Comparison of ENCODE assay signal across 8 cellular contexts in genomic region chr20:34703573-34704176, GRCh38. TPM values are rescaled to one million over a fixed set of nuclear protein-coding genes. Genes with fewer than 3 reads are reported as not detected.
DNase-seq lines count a peak whose midpoint lies in the region; ATAC-seq and TF ChIP-seq lines count a peak whose summit lies in the region.

No MANE protein-coding gene starts in this region.

- H3K27me3 Mint-ChIP-seq in CD4-positive, alpha-beta memory T cell = no peaks in the 10 kb centered on the region
- peaks cover 15% of the 10 kb centered on the region for H3K27me3 Mint-ChIP-seq in activated CD8-positive, alpha-beta T cell treated with anti-CD3 and anti-CD28 coated beads, Interleukin-2, amount 10 ng/mL, durations not matched to agents 7 days and 5 days (ENCODE audit: low read depth)

- H4K8ac ChIP-seq in neuronal stem cell (ENCODE audit: low read depth, low read length) = no peak overlapping the region

- in situ Hi-C loops in ACHN (cut with HindIII; ENCODE audit: low pct_ligation_motif_present, low pct_unique_long_range_greater_than_20kb, low sequenced_read_pairs) = no loop called here

- H3K23ac ChIP-seq in neuronal stem cell (ENCODE audit: low read depth, low read length, poor library complexity) = peak overlapping the region; percentile 13

- H2BK5ac ChIP-seq in neuronal stem cell (ENCODE audit: low read length) = no peak overlapping the region

- peak overlapping the region; percentile 94 to 100 (median 97) for H3K27ac Mint-ChIP-seq in CD4-positive, alpha-beta memory T cell
- H3K27ac Mint-ChIP-seq in activated CD8-positive, alpha-beta T cell treated with anti-CD3 and anti-CD28 coated beads, Interleukin-2, amount 10 ng/mL, durations not matched to agents 7 days and 5 days = peak overlapping the region; percentile 92

- DNase-seq in CD4-positive, alpha-beta memory T cell = peak in 2 of 5 donors; percentile 32
- DNase-seq in HL-60 (ENCODE audit: low read depth in 1 of 2, low spot score in 1 of 2) (no peak), fibroblast of peridontal ligament (ENCODE audit: extremely low read depth) (peak; percentile 19), neuronal stem cell (ENCODE audit: low spot score) (no peak), inferior parietal cortex (ENCODE audit: extremely low spot score) (no peak), ACHN (no peak)
- DNase-seq in activated CD8-positive, alpha-beta T cell treated with anti-CD3 and anti-CD28 coated beads, Interleukin-2, amount 10 ng/mL, durations not matched to agents 7 days and 5 days = no peak

- peak overlapping the region; percentile 100 for H2AFZ ChIP-seq in neuronal stem cell (ENCODE audit: low read length)

- no peak overlapping the region for H3K4ac ChIP-seq in neuronal stem cell (ENCODE audit: low read length)

- no peaks in the 10 kb centered on the region for H3K27me3 ChIP-seq in CD4-positive, alpha-beta memory T cell (ENCODE audit: insufficient read depth, low read length)
- H3K27me3 ChIP-seq in HL-60 (ENCODE audit: insufficient read depth, poor library complexity, severe bottlenecking) (no peaks in the 10 kb centered on the region), neuronal stem cell (ENCODE audit: control insufficient read depth in 3 of 3, insufficient read depth in 3 of 3, low read depth in 1 of 3, low read length in 3 of 3) (peaks cover 0 to 34% (median 14%) of the 10 kb centered on the region in 3 experiments)

- H3K4me3 Mint-ChIP-seq in CD4-positive, alpha-beta memory T cell = peak overlapping the region; percentile 88 to 97 (median 94)
- H3K4me3 Mint-ChIP-seq in activated CD8-positive, alpha-beta T cell treated with anti-CD3 and anti-CD28 coated beads, Interleukin-2, amount 10 ng/mL, durations not matched to agents 7 days and 5 days = peak overlapping the region; percentile 85

- peak overlapping the region; percentile 75 for H3K4me2 ChIP-seq in neuronal stem cell (ENCODE audit: insufficient read depth, low read length, poor library complexity, severe bottlenecking)

- peaks cover 12 to 43% (median 18%) of the 10 kb centered on the region in 4 donors for H3K4me1 Mint-ChIP-seq in CD4-positive, alpha-beta memory T cell
- H3K4me1 Mint-ChIP-seq in activated CD8-positive, alpha-beta T cell treated with anti-CD3 and anti-CD28 coated beads, Interleukin-2, amount 10 ng/mL, durations not matched to agents 7 days and 5 days (ENCODE audit: low read depth) = peaks cover 36% of the 10 kb centered on the region

- peak overlapping the region; percentile 90 for H3K27ac ChIP-seq in CD4-positive, alpha-beta memory T cell (ENCODE audit: low read depth, low read length)
- H3K27ac ChIP-seq in HL-60 (replicated peaks) (no peak overlapping the region), neuronal stem cell (replicated peaks; ENCODE audit: low read length) (no peak overlapping the region)

- no peak overlapping the region for H2AK5ac ChIP-seq in neuronal stem cell (ENCODE audit: low read depth, low read length)

- CTCF ChIA-PET in CD4-positive, alpha-beta memory T cell (lab: Charles Lee; ENCODE audit: partially characterized antibody) = interaction anchor here (0.8 to 8.8 kb wide), 3 partner anchors 11 to 591 kb away, joined by 3 to 148 read pairs (median 4); partner anchors contain the start of gene EIF2S2
- CTCF ChIA-PET in activated CD8-positive, alpha-beta T cell treated with anti-CD3 and anti-CD28 coated beads, Interleukin-2, amount 10 ng/mL, durations not matched to agents 7 days and 5 days (lab: Charles Lee) = interaction anchor here (1.2 to 7.3 kb wide), 6 partner anchors 23 to 512 kb away, joined by 3 to 77 read pairs (median 5); no protein-coding TSS in a partner anchor

- intact Hi-C loops in CD4-positive, alpha-beta memory T cell (cut with micrococcal nuclease) = loop anchor here (1.0 kb wide), 2 partner anchors 26 to 400 kb away; partner anchors contain the start of genes AHCY and PIGU

- WGBS in neuronal stem cell (ENCODE audit: extremely low coverage in 2 of 2, insufficient read length in 2 of 2, insufficient replicate concordance in 1 of 2), 2 donors = no CpG with 5 or more reads among the region's 36 CpGs

- peaks cover 20% of the 10 kb centered on the region for H3K4me1 ChIP-seq in CD4-positive, alpha-beta memory T cell (ENCODE audit: insufficient read depth, low read length)
- H3K4me1 ChIP-seq in neuronal stem cell (ENCODE audit: control insufficient read depth in 2 of 2, insufficient read depth in 1 of 2, low read depth in 1 of 2, low read length in 2 of 2) = peaks cover 2 to 6% of the 10 kb centered on the region in 2 donors

- no peaks in the 10 kb centered on the region for H3K9me3 ChIP-seq in CD4-positive, alpha-beta memory T cell (ENCODE audit: control insufficient read depth in 1 of 2, low read length in 2 of 2)
- no peaks in the 10 kb centered on the region for H3K9me3 ChIP-seq in neuronal stem cell (replicated peaks in 1 of 2; ENCODE audit: control insufficient read depth in 2 of 2, insufficient read depth in 1 of 2, low read depth in 1 of 2, low read length in 2 of 2)

- H2BK15ac ChIP-seq in neuronal stem cell (ENCODE audit: low read length) = peak overlapping the region; percentile 75

- H2BK120ac ChIP-seq in neuronal stem cell (ENCODE audit: low read depth, low read length) = no peak overlapping the region

- peak overlapping the region; percentile 87 for H3K18ac ChIP-seq in neuronal stem cell (ENCODE audit: low read length)

- H3K9ac ChIP-seq in neuronal stem cell (ENCODE audit: low read depth, low read length, poor library complexity) = peak overlapping the region; percentile 75

- peak overlapping the region; percentile 56 to 64 for H3K4me3 ChIP-seq in CD4-positive, alpha-beta memory T cell (ENCODE audit: low read length in 2 of 2)
- H3K4me3 ChIP-seq in HL-60 (replicated peaks; ENCODE audit: insufficient read depth, low read length) (peak overlapping the region; percentile 93), neuronal stem cell (ENCODE audit: low read length in 2 of 2) (peak overlapping the region; percentile 83 to 89)

- H4K91ac ChIP-seq in neuronal stem cell (ENCODE audit: low read depth, low read length, poor library complexity) = no peak overlapping the region

- H3K36me3 Mint-ChIP-seq in CD4-positive, alpha-beta memory T cell = peaks cover 0 to 8% of the 10 kb centered on the region in 2 donors
- no peaks in the 10 kb centered on the region for H3K36me3 Mint-ChIP-seq in activated CD8-positive, alpha-beta T cell treated with anti-CD3 and anti-CD28 coated beads, Interleukin-2, amount 10 ng/mL, durations not matched to agents 7 days and 5 days (ENCODE audit: low read depth)

- H3K79me1 ChIP-seq in neuronal stem cell (ENCODE audit: low read depth, low read length) = no peaks in the 10 kb centered on the region

- peak; percentile 13 for ATAC-seq in activated CD8-positive, alpha-beta T cell treated with anti-CD3 and anti-CD28 coated beads, Interleukin-2, amount 10 ng/mL, durations not matched to agents 7 days and 5 days
- no peak for ATAC-seq in HG02973 (IDR thresholded peaks at IDR 0.05; ENCODE audit: unreplicated experiment)

- H3K36me3 ChIP-seq in CD4-positive, alpha-beta memory T cell (ENCODE audit: insufficient read depth, low read length) = no peaks in the 10 kb centered on the region
- H3K36me3 ChIP-seq in neuronal stem cell (replicated peaks in 1 of 2; ENCODE audit: control insufficient read depth in 2 of 2, insufficient read depth in 2 of 2, low read length in 2 of 2) = no peaks in the 10 kb centered on the region

- H3K9me3 Mint-ChIP-seq in CD4-positive, alpha-beta memory T cell = peaks cover 0 to 4% (median 0%) of the 10 kb centered on the region in 8 donors
- no peaks in the 10 kb centered on the region for H3K9me3 Mint-ChIP-seq in activated CD8-positive, alpha-beta T cell treated with anti-CD3 and anti-CD28 coated beads, Interleukin-2, amount 10 ng/mL, durations not matched to agents 7 days and 5 days (ENCODE audit: insufficient read depth)

- TF ChIP-seq CTCF in HL-60 (IDR thresholded peaks at IDR 0.05; ENCODE audit: insufficient read depth, low read length) = no peak

- H3K14ac ChIP-seq in neuronal stem cell (ENCODE audit: low read length) = no peak overlapping the region

- POLR2A ChIA-PET in CD4-positive, alpha-beta memory T cell (lab: Charles Lee; ENCODE audit: partially characterized antibody) = interaction anchor here (0.9 to 3.4 kb wide), 3 partner anchors 11 to 187 kb away, joined by 3 to 34 read pairs (median 4); partner anchors contain the start of genes DYNLRB1 and PIGU
- POLR2A ChIA-PET in activated CD8-positive, alpha-beta T cell treated with anti-CD3 and anti-CD28 coated beads, Interleukin-2, amount 10 ng/mL, durations not matched to agents 7 days and 5 days (lab: Charles Lee) = interaction anchor here (1.3 kb wide), 1 partner anchor 27 kb away, joined by 4 read pairs; the partner anchor contains the start of gene PIGU

- no peak overlapping the region for H2BK12ac ChIP-seq in neuronal stem cell (ENCODE audit: low read length)

RNA-seq across cellular contexts. Expression of gene TP53INP2, which starts 0.5 kb away (rescaled TPM):
- total RNA-seq in CD4-positive, alpha-beta memory T cell = 1 to 10 TPM in 1 of 2 experiments, under 1 TPM in 1; 0.86 to 1.2 TPM
- under 1 TPM in 1 of 2 donors, not detected in 1; 0.23 TPM for polyA plus RNA-seq in CD4-positive, alpha-beta memory T cell
- total RNA-seq in activated CD8-positive, alpha-beta T cell treated with anti-CD3 and anti-CD28 coated beads, Interleukin-2, amount 10 ng/mL, durations not matched to agents 7 days and 5 days = 1 to 10 TPM; 2.0 to 2.1 TPM
- polyA plus RNA-seq in neuronal stem cell (2013, experiment 1 of 2) = 4.1 TPM
- polyA plus RNA-seq in neuronal stem cell (2013, experiment 2 of 2) = 4.0 TPM

RNA-seq across cellular contexts. Expression of gene PIGU, which starts 26.8 kb away (rescaled TPM):
- 10 to 100 TPM; 15.1 to 18.2 TPM for total RNA-seq in CD4-positive, alpha-beta memory T cell
- 10 to 100 TPM; 24.1 to 34.2 TPM for polyA plus RNA-seq in CD4-positive, alpha-beta memory T cell
- 10 to 100 TPM; 19.1 to 21.2 TPM for total RNA-seq in activated CD8-positive, alpha-beta T cell treated with anti-CD3 and anti-CD28 coated beads, Interleukin-2, amount 10 ng/mL, durations not matched to agents 7 days and 5 days
- polyA plus RNA-seq in neuronal stem cell (2013, experiment 1 of 2) = 58.2 TPM
- 56.9 TPM for polyA plus RNA-seq in neuronal stem cell (2013, experiment 2 of 2)
